In the genomic region with DNA sequence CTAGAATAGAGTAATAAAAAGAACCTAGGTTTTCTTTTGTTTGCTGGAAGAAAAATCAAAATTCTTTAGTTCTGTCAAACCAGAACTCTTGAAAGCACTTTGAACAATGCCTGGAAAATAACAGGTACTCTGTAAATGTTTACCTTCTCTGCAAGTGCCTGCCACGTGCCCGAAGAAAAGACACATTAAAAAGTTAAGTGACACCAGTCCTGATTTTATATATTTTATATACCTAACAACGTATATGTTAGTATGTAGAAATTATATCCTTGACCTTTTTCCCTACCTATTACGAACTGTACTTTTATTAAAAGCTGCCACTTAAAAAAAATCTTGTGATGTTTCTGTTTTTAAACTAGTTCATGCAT, we compare ENCODE assay signal across 8 cellular contexts. TPM values are rescaled to one million over a fixed set of nuclear protein-coding genes. Genes with fewer than 3 reads are reported as not detected.
DNase-seq lines count a peak whose midpoint lies in the region; ATAC-seq, FAIRE-seq and TF ChIP-seq lines count a peak whose summit lies in the region.

No MANE protein-coding gene starts in this region.

- H3K27ac ChIP-seq in ACC112 (ENCODE audit: low read depth, low read length) (peak overlapping the region; percentile 89), K562 (ENCODE audit: extremely low read depth, low read depth, low read length) (peak overlapping the region; percentile 97)

- TF ChIP-seq CTCF in HFF-Myc (IDR thresholded peaks at IDR 0.05; ENCODE audit: low read depth, low read length, missing control alignments) (no peak), K562 (IDR thresholded peaks at IDR 0.05 in 2 of 3, conservative IDR thresholded peaks at IDR 0.05 in 1 of 3; ENCODE audit: insufficient read depth in 2 of 3, low read depth in 1 of 3, low read length in 3 of 3) (no peak)

- no peak for FAIRE-seq in K562 (lab: Jason Lieb, UNC)

- TF ChIP-seq POLR2A in K562 (conservative IDR thresholded peaks at IDR 0.05), result no peak

- in situ Hi-C loops in K562 (cut with MboI), result no loop called here

- H2AFZ ChIP-seq in ACC112 (ENCODE audit: low read length, unreplicated experiment), result peak overlapping the region; percentile 82
- H2AFZ ChIP-seq in K562 (ENCODE audit: low read depth, low read length), result peak overlapping the region; percentile 89; the same call in 1 of the 2 replicates

- peaks cover 48% of the 10 kb centered on the region for H3K79me2 ChIP-seq in ACC112 (ENCODE audit: control insufficient read depth, insufficient read depth, low read length, unreplicated experiment)
- H3K79me2 ChIP-seq in K562 (ENCODE audit: control insufficient read depth, insufficient read depth, low read length), result peaks cover 67% of the 10 kb centered on the region

- H3K9ac ChIP-seq in K562 (ENCODE audit: insufficient read depth in 1 of 2, low read depth in 2 of 2, low read length in 2 of 2), result peak overlapping the region in 1 of 2 experiments; percentile 96; a peak in 3 of 4 replicates
- peak overlapping the region; percentile 91 for H3K9ac ChIP-seq in mucosa of stomach (ENCODE audit: low read length)

- no peaks in the 10 kb centered on the region for H3K27me3 ChIP-seq in ACC112 (ENCODE audit: insufficient read depth, low read length)
- no peaks in the 10 kb centered on the region for H3K27me3 ChIP-seq in K562 (ENCODE audit: control insufficient read depth in 2 of 2, insufficient read depth in 2 of 2, low read length in 2 of 2)
- H3K27me3 ChIP-seq in mucosa of stomach (ENCODE audit: control insufficient read depth, insufficient read depth, low read length), result no peaks in the 10 kb centered on the region

- H3K9me1 ChIP-seq in K562 (ENCODE audit: control insufficient read depth, insufficient read depth, low read length), result no peaks in the 10 kb centered on the region

- H3K9me3 ChIP-seq in K562 (replicated peaks; ENCODE audit: control insufficient read depth, insufficient read depth, low read depth, low read length) (no peaks in the 10 kb centered on the region), mucosa of stomach (ENCODE audit: control insufficient read depth, low read length) (no peaks in the 10 kb centered on the region)

- POLR2A ChIA-PET in K562 (lab: Yijun Ruan, JAX), result interaction anchor here (0.7 to 3.8 kb wide), 4 partner anchors 10 to 335 kb away, joined by 3 to 17 read pairs (median 11); partner anchors contain the start of gene TMEM19

- H3K4me3 ChIP-seq in ACC112 (ENCODE audit: low read depth, low read length), result peak overlapping the region; percentile 96
- H3K4me3 ChIP-seq in HFF-Myc (replicated peaks; ENCODE audit: low read depth, low read length), result peak overlapping the region; percentile 84
- H3K4me3 ChIP-seq in K562, result peak overlapping the region; percentile 85
- peak overlapping the region; percentile 91 for H3K4me3 ChIP-seq in mucosa of stomach (ENCODE audit: low read length)

- ATAC-seq in K562, result no peak
- ATAC-seq in GM19397 (IDR thresholded peaks at IDR 0.05; ENCODE audit: unreplicated experiment), result no peak
- ATAC-seq in GM18858 (IDR thresholded peaks at IDR 0.05; ENCODE audit: unreplicated experiment), result no peak
- ATAC-seq in HG02884 (IDR thresholded peaks at IDR 0.05; ENCODE audit: unreplicated experiment), result no peak

- H3K36me3 ChIP-seq in ACC112 (ENCODE audit: insufficient read depth, low read length) (peaks cover 3% of the 10 kb centered on the region; the same call in 1 of the 2 replicates), K562 (ENCODE audit: control insufficient read depth, insufficient read depth, low read length) (peaks cover 8% of the 10 kb centered on the region; the same call in 2 of the 3 replicates), mucosa of stomach (ENCODE audit: control insufficient read depth, insufficient read depth, low read length) (no peaks in the 10 kb centered on the region)

- no peak for TF ChIP-seq RAD21 in K562 (CRISPR knock-in tag; conservative IDR thresholded peaks at IDR 0.05 in 1 of 2, IDR thresholded peaks at IDR 0.05 in 1 of 2)

- no peak for DNase-seq in HFF-Myc (ENCODE audit: extremely low read depth, low read depth)
- DNase-seq in K562 (ENCODE audit: extremely low read depth in 1 of 4, low spot score in 3 of 4), result no peak
- no peak for DNase-seq in middle frontal gyrus (ENCODE audit: extremely low spot score, low spot score)

- CTCF ChIA-PET in K562 (lab: Yijun Ruan, JAX; ENCODE audit: low intra/inter-chr PET ratio), result no interaction called here

- peak overlapping the region; percentile 94 for H3K4me2 ChIP-seq in K562 (ENCODE audit: insufficient read depth, low read length)

- intact Hi-C loops in K562 (cut with micrococcal nuclease), result no loop called here

- peaks cover 17% of the 10 kb centered on the region for H4K20me1 ChIP-seq in K562 (replicated peaks; ENCODE audit: control insufficient read depth, insufficient read depth, low read length)

- no peak for TF ChIP-seq EP300 in K562 (IDR thresholded peaks at IDR 0.05; ENCODE audit: low read length)

- 1% methylated on average over 4 of the region's 4 CpGs for WGBS in K562 (ENCODE audit: insufficient coverage, low coverage, missing lambda C conversion rate)

- BruUV-seq in K562 (replicated peaks; lab: Mats Ljungman, UMichigan), result no TSS peak

- H3K4me1 ChIP-seq in ACC112 (ENCODE audit: control insufficient read depth, insufficient read depth, low read length, unreplicated experiment), result peaks cover 15% of the 10 kb centered on the region
- H3K4me1 ChIP-seq in K562 (replicated peaks in 1 of 2; ENCODE audit: control insufficient read depth in 2 of 2, insufficient read depth in 2 of 2, low read length in 2 of 2), result peaks cover 11 to 12% of the 10 kb centered on the region in 2 experiments; a peak in 3 of 5 replicates
- H3K4me1 ChIP-seq in mucosa of stomach (ENCODE audit: control insufficient read depth, insufficient read depth, low read length), result peaks cover 15% of the 10 kb centered on the region

TF ChIP-seq in K562, 482 proteins besides CTCF, POLR2A, EP300 and RAD21 (continues in another document):
- no peak for TF ChIP-seq HNRNPLL (IDR thresholded peaks at IDR 0.05; ENCODE audit: low read depth, low read length, poor library complexity, severe bottlenecking)

RNA-seq across cellular contexts. Expression of gene THAP2, which starts 1.0 kb away (rescaled TPM):
- total RNA-seq in K562 (2011; cell fraction: chromatin; rRNA removed; ENCODE audit: low replicate concordance), result 8.2 and 11.8 TPM in 2 replicates
- total RNA-seq in K562 (2011; cell fraction: nucleolus; rRNA removed), result 5.0 TPM in 2 replicates
- 9.3 and 13.7 TPM in 2 replicates for total RNA-seq in K562 (2011; cell fraction: nucleoplasm; rRNA removed)
- 1.8 and 3.2 TPM in 2 replicates for total RNA-seq in K562 (2014; rRNA removed)
- total RNA-seq in K562 (2014; rRNA removed; fragmentation: Illumina TruSeq; extraction: Trizol), result 6.4 and 8.1 TPM in 2 replicates
- total RNA-seq in K562 (2015; rRNA removed; fragmentation: Illumina TruSeq; extraction: Trizol), result 6.2 and 7.3 TPM in 2 replicates
- total RNA-seq in K562 (2021), result 4.0 and 5.7 TPM in 2 replicates
- polyA plus RNA-seq in K562 (2011; rRNA removed), result 7.3 and 8.0 TPM in 2 replicates
- 0.83 and 2.1 TPM in 2 replicates for polyA plus RNA-seq in K562 (2011; cell fraction: cytosol; rRNA removed)
- 5.1 and 5.5 TPM in 2 replicates for polyA plus RNA-seq in K562 (2011; cell fraction: nucleus; rRNA removed)
- polyA plus RNA-seq in K562 (2012), result 3.6 and 4.9 TPM in 2 replicates
- 6.0 and 6.8 TPM in 2 replicates for polyA plus RNA-seq in K562 (2014; fragmentation: Illumina TruSeq; extraction: Trizol)
- polyA plus RNA-seq in K562 (2014; fragmentation: Nextera tagmentation; extraction: Ambion mirVana), result 10 to 100 TPM; 16.8 to 18.9 TPM
- polyA plus RNA-seq in K562 (2014; rRNA removed), result 5.6 and 8.4 TPM in 2 replicates
- polyA minus RNA-seq in K562 (2011; rRNA and poly(A)+ RNA removed), result 3.1 and 5.8 TPM in 2 replicates
- 0.55 and 1.1 TPM in 2 replicates for polyA minus RNA-seq in K562 (2011; cell fraction: cytosol; rRNA and poly(A)+ RNA removed)
- polyA minus RNA-seq in K562 (2011; cell fraction: nucleus; rRNA and poly(A)+ RNA removed), result 6.7 and 14.9 TPM in 2 replicates

RNA-seq across cellular contexts. Expression of gene ZFC3H1, which starts 1.4 kb away (rescaled TPM):
- total RNA-seq in K562 (2011; cell fraction: chromatin; rRNA removed; ENCODE audit: low replicate concordance), result 104 and 486 TPM in 2 replicates
- total RNA-seq in K562 (2011; cell fraction: nucleolus; rRNA removed), result 44.4 and 56.6 TPM in 2 replicates
- total RNA-seq in K562 (2011; cell fraction: nucleoplasm; rRNA removed), result 103 and 125 TPM in 2 replicates
- total RNA-seq in K562 (2014; rRNA removed) (19.4 and 20.9 TPM in 2 replicates), K562 (2014; rRNA removed; fragmentation: Illumina TruSeq; extraction: Trizol) (21.5 and 21.7 TPM in 2 replicates), K562 (2015; rRNA removed; fragmentation: Illumina TruSeq; extraction: Trizol) (20.8 and 22.1 TPM in 2 replicates), K562 (2021) (30.4 and 35.8 TPM in 2 replicates)
- polyA plus RNA-seq in K562 (2011; rRNA removed) (80.5 and 89.5 TPM in 2 replicates), K562 (2014; fragmentation: Illumina TruSeq; extraction: Trizol) (43.5 and 74.9 TPM in 2 replicates), K562 (2014; fragmentation: Nextera tagmentation; extraction: Ambion mirVana) (10 to 100 TPM; 14.8 to 16.7 TPM), K562 (2014; rRNA removed) (57.6 and 63.2 TPM in 2 replicates)
- 11.3 and 34.8 TPM in 2 replicates for polyA plus RNA-seq in K562 (2011; cell fraction: cytosol; rRNA removed)
- 133 and 257 TPM in 2 replicates for polyA plus RNA-seq in K562 (2011; cell fraction: nucleus; rRNA removed)
- polyA plus RNA-seq in K562 (2012), result 18.2 and 37.0 TPM in 2 replicates
- 49.3 and 70.4 TPM in 2 replicates for polyA minus RNA-seq in K562 (2011; rRNA and poly(A)+ RNA removed)
- polyA minus RNA-seq in K562 (2011; cell fraction: cytosol; rRNA and poly(A)+ RNA removed), result 16.2 and 21.0 TPM in 2 replicates
- 82.8 and 167 TPM in 2 replicates for polyA minus RNA-seq in K562 (2011; cell fraction: nucleus; rRNA and poly(A)+ RNA removed)

RNA-seq across cellular contexts. Expression of gene TMEM19, which starts 20.8 kb away (rescaled TPM):
- total RNA-seq in K562 (2011; cell fraction: chromatin; rRNA removed; ENCODE audit: low replicate concordance), result 14.9 and 22.9 TPM in 2 replicates
- 20.0 and 30.4 TPM in 2 replicates for total RNA-seq in K562 (2011; cell fraction: nucleolus; rRNA removed)
- 22.7 and 25.7 TPM in 2 replicates for total RNA-seq in K562 (2011; cell fraction: nucleoplasm; rRNA removed)
- total RNA-seq in K562 (2014; rRNA removed) (11.5 and 12.4 TPM in 2 replicates), K562 (2014; rRNA removed; fragmentation: Illumina TruSeq; extraction: Trizol) (17.2 and 20.6 TPM in 2 replicates), K562 (2015; rRNA removed; fragmentation: Illumina TruSeq; extraction: Trizol) (20.7 and 24.2 TPM in 2 replicates), K562 (2021) (14.1 and 15.7 TPM in 2 replicates)
- polyA plus RNA-seq in K562 (2011; rRNA removed) (15.8 and 20.7 TPM in 2 replicates), K562 (2014; fragmentation: Illumina TruSeq; extraction: Trizol) (8.2 and 8.8 TPM in 2 replicates), K562 (2014; fragmentation: Nextera tagmentation; extraction: Ambion mirVana) (10 to 100 TPM; 17.8 to 18.4 TPM), K562 (2014; rRNA removed) (10.5 and 15.5 TPM in 2 replicates)
- 6.9 and 18.4 TPM in 2 replicates for polyA plus RNA-seq in K562 (2011; cell fraction: cytosol; rRNA removed)
- polyA plus RNA-seq in K562 (2011; cell fraction: nucleus; rRNA removed), result 4.9 and 11.2 TPM in 2 replicates
- polyA plus RNA-seq in K562 (2012), result 9.6 and 13.6 TPM in 2 replicates
- polyA minus RNA-seq in K562 (2011; rRNA and poly(A)+ RNA removed), result 41.7 and 52.2 TPM in 2 replicates
- polyA minus RNA-seq in K562 (2011; cell fraction: cytosol; rRNA and poly(A)+ RNA removed), result 6.5 and 15.3 TPM in 2 replicates
- 7.4 and 10.6 TPM in 2 replicates for polyA minus RNA-seq in K562 (2011; cell fraction: nucleus; rRNA and poly(A)+ RNA removed)
